Comparison of ENCODE assay signal across 25 cellular contexts in the genomic region with DNA sequence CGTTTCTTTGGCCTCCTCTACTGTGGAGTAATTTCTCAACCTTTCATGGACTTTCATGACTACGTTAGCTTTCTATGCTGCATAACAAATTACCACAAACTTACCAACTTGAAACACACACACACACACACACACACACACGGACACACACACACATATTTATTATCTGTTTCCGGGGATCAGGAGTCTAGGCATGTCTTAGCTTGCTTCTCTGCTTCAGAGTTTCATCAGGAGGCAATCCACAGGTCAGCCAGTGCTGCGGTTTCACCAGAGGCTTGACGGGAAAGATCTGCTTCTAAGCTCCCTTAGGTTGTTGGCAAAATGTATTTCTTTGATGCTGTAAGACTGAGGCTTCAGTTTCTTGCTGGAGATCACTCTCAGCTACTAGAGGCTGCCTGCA.
"Had no signal": no experiment of that assay in that cellular context is flagged by ENCODE, and none has a peak within 500 bp of the region (broad histone marks: within the 10 kb centered on the region; RNA-seq: fewer than 3 reads in every experiment).

No MANE protein-coding gene starts in this region.

- H3K9me3 ChIP-seq: SJCRH30, SK-N-SH had no signal

- H3K27ac ChIP-seq: brain microvascular endothelial cell, SJCRH30, WERI-Rb-1 had no signal

- DNase-seq: activated CD4-positive, alpha-beta T cell treated with anti-CD3 and anti-CD28 coated beads for 36 hours; activated CD4-positive, alpha-beta T cell treated with anti-CD3 and anti-CD28 coated beads, Interleukin-2, amount 50 U/mL, for 1 hour; activated CD8-positive, alpha-beta memory T cell treated with anti-CD3 and anti-CD28 coated beads, Interleukin-2, amount 50 U/mL, for 4 hours; activated CD8-positive, alpha-beta T cell treated with anti-CD3 and anti-CD28 coated beads for 36 hours; activated gamma-delta T cell treated with Interleukin-2 at 50 U/mL for 16 hours; activated naive CD4-positive, alpha-beta T cell treated with anti-CD3 and anti-CD28 coated beads, Interleukin-2, amount 10 ng/mL, durations not matched to agents 7 days and 5 days; activated naive CD8-positive, alpha-beta T cell treated with anti-CD3 and anti-CD28 coated beads for 36 hours; activated T-cell treated with anti-CD3 and anti-CD28 coated beads, Interleukin-2, amount 50 U/mL, for 72 hours; brain microvascular endothelial cell; caudate nucleus; Karpas-422; NCI-H1092; NCI-H1436; NCI-H1694 treated with DMSO at 0.1 percent for 48 hours; NCI-H2029 treated with DMSO at 0.1 percent for 48 hours; NCI-H446; NCI-H524; NCI-H748 treated with DMSO at 0.1 percent for 48 hours; Right ventricle myocardium superior; SJCRH30; SK-N-SH; T-helper 1 cell; WERI-Rb-1 had no signal

- H3K9ac ChIP-seq: SK-N-SH had no signal

- H3K4me2 ChIP-seq: SK-N-SH had no signal

- H3K27me3 Mint-ChIP-seq: activated CD8-positive, alpha-beta T cell treated with anti-CD3 and anti-CD28 coated beads for 36 hours had no signal

- H3K27ac Mint-ChIP-seq: activated CD4-positive, alpha-beta T cell treated with anti-CD3 and anti-CD28 coated beads for 36 hours; activated CD8-positive, alpha-beta T cell treated with anti-CD3 and anti-CD28 coated beads for 36 hours; activated naive CD4-positive, alpha-beta T cell treated with anti-CD3 and anti-CD28 coated beads, Interleukin-2, amount 10 ng/mL, durations not matched to agents 7 days and 5 days; activated naive CD8-positive, alpha-beta T cell treated with anti-CD3 and anti-CD28 coated beads for 36 hours; activated T-cell treated with anti-CD3 and anti-CD28 coated beads, Interleukin-2, amount 50 U/mL, for 72 hours; activated T-helper 2 cell treated with anti-CD3 and anti-CD28 coated beads, Interferon-gamma antibody, Interleukin-2, Interleukin-4, amounts not matched to agents 10 μg/mL and 5 μg/mL and 100 μg/mL, durations not matched to agents 14 hours and 24 hours and 36 hours had no signal

- H3K4me3 ChIP-seq: K562, SJCRH30 had no signal

- H3K36me3 ChIP-seq: brain microvascular endothelial cell, SJCRH30, WERI-Rb-1 had no signal

- ATAC-seq: activated CD4-positive, alpha-beta T cell treated with anti-CD3 and anti-CD28 coated beads for 36 hours; activated CD8-positive, alpha-beta T cell treated with anti-CD3 and anti-CD28 coated beads for 36 hours; activated T-cell treated with anti-CD3 and anti-CD28 coated beads, Interleukin-2, amount 50 U/mL, for 72 hours; K562 had no signal

- H3K27me3 ChIP-seq: brain microvascular endothelial cell, SJCRH30 had no signal

- H3K9me3 Mint-ChIP-seq: activated CD8-positive, alpha-beta T cell treated with anti-CD3 and anti-CD28 coated beads for 36 hours; activated naive CD4-positive, alpha-beta T cell treated with anti-CD3 and anti-CD28 coated beads, Interleukin-2, amount 10 ng/mL, durations not matched to agents 7 days and 5 days; activated naive CD8-positive, alpha-beta T cell treated with anti-CD3 and anti-CD28 coated beads for 36 hours; activated T-cell treated with anti-CD3 and anti-CD28 coated beads, Interleukin-2, amount 50 U/mL, for 72 hours; activated T-helper 2 cell treated with anti-CD3 and anti-CD28 coated beads, Interferon-gamma antibody, Interleukin-2, Interleukin-4, amounts not matched to agents 10 μg/mL and 5 μg/mL and 100 μg/mL, durations not matched to agents 14 hours and 24 hours and 36 hours had no signal

- H3K4me3 Mint-ChIP-seq: activated CD4-positive, alpha-beta T cell treated with anti-CD3 and anti-CD28 coated beads for 36 hours; activated CD8-positive, alpha-beta T cell treated with anti-CD3 and anti-CD28 coated beads for 36 hours; activated naive CD4-positive, alpha-beta T cell treated with anti-CD3 and anti-CD28 coated beads, Interleukin-2, amount 10 ng/mL, durations not matched to agents 7 days and 5 days; activated naive CD8-positive, alpha-beta T cell treated with anti-CD3 and anti-CD28 coated beads for 36 hours; activated T-cell treated with anti-CD3 and anti-CD28 coated beads, Interleukin-2, amount 50 U/mL, for 72 hours had no signal

- H3K4me1 Mint-ChIP-seq: activated naive CD4-positive, alpha-beta T cell treated with anti-CD3 and anti-CD28 coated beads, Interleukin-2, amount 10 ng/mL, durations not matched to agents 7 days and 5 days had no signal

- H3K36me3 Mint-ChIP-seq: activated naive CD4-positive, alpha-beta T cell treated with anti-CD3 and anti-CD28 coated beads, Interleukin-2, amount 10 ng/mL, durations not matched to agents 7 days and 5 days; activated naive CD8-positive, alpha-beta T cell treated with anti-CD3 and anti-CD28 coated beads for 36 hours had no signal
